Comparison of ENCODE assay signal across 8 cellular contexts in the genomic region with DNA sequence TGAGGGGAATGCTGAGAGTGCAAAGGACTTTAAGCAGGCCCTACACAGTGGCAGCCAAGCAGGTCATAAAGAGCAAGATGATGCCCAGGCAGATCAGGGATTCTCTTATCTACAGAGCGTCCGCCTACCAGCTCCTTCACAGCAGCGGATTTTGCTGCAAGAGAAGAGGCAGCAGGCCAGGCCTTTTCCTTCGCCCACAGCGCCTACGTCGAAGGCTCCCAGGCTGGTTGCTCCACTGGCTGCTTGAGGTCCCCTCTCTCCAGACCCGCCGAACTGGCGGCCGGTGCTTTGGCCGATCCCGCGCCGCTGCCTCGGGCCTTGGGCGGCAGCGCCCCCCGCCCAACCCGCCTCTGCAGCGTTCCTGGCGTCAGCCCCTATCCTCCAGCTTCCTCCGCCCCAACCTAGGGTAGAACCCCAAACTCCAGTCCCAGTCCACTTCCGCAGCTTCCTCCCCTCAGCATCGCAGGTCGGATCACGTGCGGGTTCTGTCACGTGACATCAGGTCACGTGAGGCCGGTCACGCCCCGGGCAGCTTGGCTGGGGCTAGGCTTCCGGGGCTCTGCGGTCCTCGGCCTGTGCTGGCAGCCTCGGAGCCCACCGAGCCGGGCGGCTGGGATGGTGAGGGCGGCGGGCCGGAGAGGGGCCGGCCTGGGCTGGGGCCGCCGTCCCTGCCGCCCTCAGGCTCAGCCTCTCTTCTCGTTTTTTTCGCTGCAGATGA. TPM values are rescaled to one million over a fixed set of nuclear protein-coding genes. Genes with fewer than 3 reads are reported as not detected.
DNase-seq lines count a peak whose midpoint lies in the region; ATAC-seq and TF ChIP-seq lines count a peak whose summit lies in the region.
"Not testable (repeated sequence)": the region's sequence is repeated elsewhere in the genome, so short reads cannot be mapped to it uniquely, and the experiment has no call there.

A gene with protein sequence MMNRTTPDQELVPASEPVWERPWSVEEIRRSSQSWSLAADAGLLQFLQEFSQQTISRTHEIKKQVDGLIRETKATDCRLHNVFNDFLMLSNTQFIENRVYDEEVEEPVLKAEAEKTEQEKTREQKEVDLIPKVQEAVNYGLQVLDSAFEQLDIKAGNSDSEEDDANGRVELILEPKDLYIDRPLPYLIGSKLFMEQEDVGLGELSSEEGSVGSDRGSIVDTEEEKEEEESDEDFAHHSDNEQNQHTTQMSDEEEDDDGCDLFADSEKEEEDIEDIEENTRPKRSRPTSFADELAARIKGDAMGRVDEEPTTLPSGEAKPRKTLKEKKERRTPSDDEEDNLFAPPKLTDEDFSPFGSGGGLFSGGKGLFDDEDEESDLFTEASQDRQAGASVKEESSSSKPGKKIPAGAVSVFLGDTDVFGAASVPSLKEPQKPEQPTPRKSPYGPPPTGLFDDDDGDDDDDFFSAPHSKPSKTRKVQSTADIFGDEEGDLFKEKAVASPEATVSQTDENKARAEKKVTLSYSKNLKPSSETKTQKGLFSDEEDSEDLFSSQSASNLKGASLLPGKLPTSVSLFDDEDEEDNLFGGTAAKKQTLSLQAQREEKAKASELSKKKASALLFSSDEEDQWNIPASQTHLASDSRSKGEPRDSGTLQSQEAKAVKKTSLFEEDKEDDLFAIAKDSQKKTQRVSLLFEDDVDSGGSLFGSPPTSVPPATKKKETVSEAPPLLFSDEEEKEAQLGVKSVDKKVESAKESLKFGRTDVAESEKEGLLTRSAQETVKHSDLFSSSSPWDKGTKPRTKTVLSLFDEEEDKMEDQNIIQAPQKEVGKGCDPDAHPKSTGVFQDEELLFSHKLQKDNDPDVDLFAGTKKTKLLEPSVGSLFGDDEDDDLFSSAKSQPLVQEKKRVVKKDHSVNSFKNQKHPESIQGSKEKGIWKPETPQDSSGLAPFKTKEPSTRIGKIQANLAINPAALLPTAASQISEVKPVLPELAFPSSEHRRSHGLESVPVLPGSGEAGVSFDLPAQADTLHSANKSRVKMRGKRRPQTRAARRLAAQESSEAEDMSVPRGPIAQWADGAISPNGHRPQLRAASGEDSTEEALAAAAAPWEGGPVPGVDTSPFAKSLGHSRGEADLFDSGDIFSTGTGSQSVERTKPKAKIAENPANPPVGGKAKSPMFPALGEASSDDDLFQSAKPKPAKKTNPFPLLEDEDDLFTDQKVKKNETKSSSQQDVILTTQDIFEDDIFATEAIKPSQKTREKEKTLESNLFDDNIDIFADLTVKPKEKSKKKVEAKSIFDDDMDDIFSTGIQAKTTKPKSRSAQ (N-terminal part only) (plus strand): TSS at position 564 of the 718 bp plus-strand sequence. CDS start 52 bp downstream, at position 616.

- 2% methylated on average over 49 of the region's 49 CpGs for WGBS in ectodermal cell, 2 experiments
- 1% methylated on average over 26 to 43 of the region's 49 CpGs for WGBS in lower leg skin, 2 donors

- peak; percentile 93 to 96 (median 94) for DNase-seq in CD4-positive, alpha-beta memory T cell
- DNase-seq in HK-2 (ENCODE audit: unreplicated experiment), result peak; percentile 92
- DNase-seq in NOMO-1 treated with DMSO at 0.1 percent for 48 hours (lab: John Stamatoyannopoulos, UW; ENCODE audit: unreplicated experiment), result peak; percentile 39
- peak; percentile 91 to 99 for DNase-seq in lower leg skin (ENCODE audit: low spot score in 2 of 2)
- peak; percentile 90 to 92 for DNase-seq in stimulated activated CD4-positive, alpha-beta T cell treated with anti-CD3 and anti-CD28 coated beads, Interleukin-4, amount 100 ng/mL, for 4 hours

- TF ChIP-seq POLR2A in lower leg skin (IDR thresholded peaks at IDR 0.05), result not testable (repeated sequence)

- CTCF ChIA-PET in CD4-positive, alpha-beta memory T cell (lab: Charles Lee; ENCODE audit: partially characterized antibody), result interaction anchor here (1.2 kb wide), 1 partner anchor 262 kb away, joined by 4 read pairs; no protein-coding TSS in a partner anchor
- CTCF ChIA-PET in activated CD8-positive, alpha-beta memory T cell treated with anti-CD3 and anti-CD28 coated beads for 36 hours (lab: Charles Lee), result interaction anchor here (1.7 kb wide), 1 partner anchor 262 kb away, joined by 5 read pairs; no protein-coding TSS in a partner anchor

- intact Hi-C loops in CD4-positive, alpha-beta memory T cell (cut with micrococcal nuclease), result loop anchor here (5.0 to 10.0 kb wide), 2 partner anchors 55 to 472 kb away; partner anchors contain the start of gene ZFAND4
- intact Hi-C loops in lower leg skin (cut with DNase I; ENCODE audit: low total_unique reads), result not testable (repeated sequence)

- H3K9me3 ChIP-seq in CD4-positive, alpha-beta memory T cell (ENCODE audit: control insufficient read depth in 1 of 2, low read length in 2 of 2); ectodermal cell (ENCODE audit: control insufficient read depth, low read length): not testable (repeated sequence)

- H3K36me3 ChIP-seq in CD4-positive, alpha-beta memory T cell (ENCODE audit: insufficient read depth, low read length); ectodermal cell (ENCODE audit: control insufficient read depth, insufficient read depth, low read length): not testable (repeated sequence)

- peak; percentile 91 for ATAC-seq in GM19467 (IDR thresholded peaks at IDR 0.05; ENCODE audit: unreplicated experiment)

- POLR2A ChIA-PET in CD4-positive, alpha-beta memory T cell (lab: Charles Lee; ENCODE audit: partially characterized antibody), result interaction anchor here (0.9 to 1.7 kb wide), 3 partner anchors 54 to 306 kb away, joined by 3 to 5 read pairs (median 4); partner anchors contain the start of gene ZFAND4
- POLR2A ChIA-PET in activated CD8-positive, alpha-beta memory T cell treated with anti-CD3 and anti-CD28 coated beads for 36 hours (lab: Charles Lee), result not testable (repeated sequence)

- peaks cover 6 to 19% (median 9%) of the 10 kb centered on the region in 4 donors for H3K4me1 Mint-ChIP-seq in CD4-positive, alpha-beta memory T cell

- peak within 1 kb of the TSS; percentile 77 to 89 (median 83) for H3K4me3 Mint-ChIP-seq in CD4-positive, alpha-beta memory T cell

- peaks cover 15% of the 10 kb centered on the region for H3K4me1 ChIP-seq in CD4-positive, alpha-beta memory T cell (ENCODE audit: insufficient read depth, low read length)
- H3K4me1 ChIP-seq in ectodermal cell (ENCODE audit: control insufficient read depth, insufficient read depth, low read length), result not testable (repeated sequence)

- H3K9me3 Mint-ChIP-seq in CD4-positive, alpha-beta memory T cell, result not testable (repeated sequence)

- TF ChIP-seq CTCF in lower leg skin (IDR thresholded peaks at IDR 0.05), result not testable (repeated sequence)

- not testable (repeated sequence) for H3K36me3 Mint-ChIP-seq in CD4-positive, alpha-beta memory T cell

- H3K4me3 ChIP-seq in CD4-positive, alpha-beta memory T cell (ENCODE audit: low read length in 2 of 2), result peak within 1 kb of the TSS in 1 of 2 donors; percentile 57
- H3K4me3 ChIP-seq in ectodermal cell (ENCODE audit: insufficient read depth, low read depth, low read length) (peak within 1 kb of the TSS; percentile 58), lower leg skin (ENCODE audit: low read depth, poor library complexity, severe bottlenecking) (peak within 1 kb of the TSS; percentile 90)

- not testable (repeated sequence) for H3K27me3 Mint-ChIP-seq in CD4-positive, alpha-beta memory T cell

- H3K27ac Mint-ChIP-seq in CD4-positive, alpha-beta memory T cell, result peak within 1 kb of the TSS; percentile 81 to 96 (median 93)

- peak within 1 kb of the TSS; percentile 62 for H3K27ac ChIP-seq in CD4-positive, alpha-beta memory T cell (ENCODE audit: low read depth, low read length)
- H3K27ac ChIP-seq in ectodermal cell (ENCODE audit: insufficient read depth, low read depth, low read length, poor library complexity, severe bottlenecking), result not testable (repeated sequence)

- not testable (repeated sequence) for H3K27me3 ChIP-seq in CD4-positive, alpha-beta memory T cell (ENCODE audit: insufficient read depth, low read length); ectodermal cell (ENCODE audit: control insufficient read depth, insufficient read depth, low read length, poor library complexity, severe bottlenecking)

RNA-seq across cellular contexts. Expression of the gene that starts here (rescaled TPM):
- 10 to 100 TPM; 72.4 to 77.2 TPM for total RNA-seq in CD4-positive, alpha-beta memory T cell
- polyA plus RNA-seq in CD4-positive, alpha-beta memory T cell, result 10 to 100 TPM in 1 of 2 donors, 1 to 10 TPM in 1; 4.2 to 32.9 TPM
- total RNA-seq in activated CD8-positive, alpha-beta memory T cell treated with anti-CD3 and anti-CD28 coated beads for 36 hours, result 10 to 100 TPM; 21.9 to 23.4 TPM
- 33.9 TPM for polyA plus RNA-seq in ectodermal cell (2013, experiment 1 of 4)
- 35.4 TPM for polyA plus RNA-seq in ectodermal cell (2013, experiment 2 of 4)
- polyA plus RNA-seq in ectodermal cell (2013, experiment 3 of 4), result 22.3 TPM
- 28.0 TPM for polyA plus RNA-seq in ectodermal cell (2013, experiment 4 of 4)
- 10 to 100 TPM; 26.5 to 30.8 (median 29.5) TPM for total RNA-seq in lower leg skin

Comparison
In these comparisons a context has a peak if more than half of its experiments do, and no peak if none do; other contexts are left out.
1. DNase-seq: peak in every context shown above with its lines; median percentile 95 in lower leg skin; 94 in CD4-positive, alpha-beta memory T cell; 92 in HK-2; 91 in stimulated activated CD4-positive, alpha-beta T cell treated with anti-CD3 and anti-CD28 coated beads, Interleukin-4, amount 100 ng/mL, for 4 hours; 39 in NOMO-1 treated with DMSO at 0.1 percent for 48 hours.